ENCODE assay signal across 8 cellular contexts in genomic region chr13:30421093-30422055, GRCh38. TPM values are rescaled to one million over a fixed set of nuclear protein-coding genes. Genes with fewer than 3 reads are reported as not detected.
DNase-seq lines count a peak whose midpoint lies in the region; ATAC-seq and TF ChIP-seq lines count a peak whose summit lies in the region.

No MANE protein-coding gene starts in this region.

- H4K20me1 ChIP-seq in PC-9 (ENCODE audit: insufficient read depth): no peaks in the 10 kb centered on the region

- no peaks in the 10 kb centered on the region for H3K9me2 ChIP-seq in PC-9 (ENCODE audit: insufficient read depth)

- no peaks in the 10 kb centered on the region for H3K36me3 Mint-ChIP-seq in activated naive CD4-positive, alpha-beta T cell treated with anti-CD3 and anti-CD28 coated beads, Interleukin-2, amount 50 U/mL, for 72 hours
- no peaks in the 10 kb centered on the region for H3K36me3 Mint-ChIP-seq in neural crest cell (ENCODE audit: low read depth)

- TF ChIP-seq CTCF in A673 (conservative IDR thresholded peaks at IDR 0.05; ENCODE audit: low read depth, low read length): no peak
- TF ChIP-seq CTCF in PC-9 (conservative IDR thresholded peaks at IDR 0.05): no peak
- TF ChIP-seq CTCF in neural crest cell (conservative IDR thresholded peaks at IDR 0.05): no peak
- no peak for TF ChIP-seq CTCF in upper lobe of right lung (IDR thresholded peaks at IDR 0.05)

- H3K4me1 Mint-ChIP-seq in neural crest cell: peaks cover 13% of the 10 kb centered on the region

- H3K36me3 ChIP-seq in A673 (ENCODE audit: insufficient read depth, low read length, poor library complexity, severe bottlenecking) (no peaks in the 10 kb centered on the region), PC-9 (ENCODE audit: low read depth) (no peaks in the 10 kb centered on the region), upper lobe of right lung (no peaks in the 10 kb centered on the region)

- H3K4me3 Mint-ChIP-seq in neural crest cell: peak overlapping the region; percentile 88

- H3K79me2 ChIP-seq in PC-9 (ENCODE audit: low read depth): no peaks in the 10 kb centered on the region

- CTCF ChIA-PET in A673 (lab: Charles Lee) (no interaction called here), PC-9 (lab: Charles Lee) (interaction anchor here (0.7 kb wide), 1 partner anchor 160 kb away, joined by 6 read pairs; no protein-coding TSS in a partner anchor)

- H3K27ac ChIP-seq in A673 (ENCODE audit: low read depth, low read length, poor library complexity, severe bottlenecking) (peak overlapping the region; percentile 94), PC-9 (peak overlapping the region; percentile 57), upper lobe of right lung (peak overlapping the region; percentile 87)

- H3K9me3 Mint-ChIP-seq in activated naive CD4-positive, alpha-beta T cell treated with anti-CD3 and anti-CD28 coated beads, Interleukin-2, amount 50 U/mL, for 72 hours: no peaks in the 10 kb centered on the region
- no peaks in the 10 kb centered on the region for H3K9me3 Mint-ChIP-seq in neural crest cell

- POLR2A ChIA-PET in A673 (lab: Charles Lee; ENCODE audit: low non-redundant PET) (interaction anchor here (0.8 to 0.9 kb wide), 2 partner anchors 48 to 115 kb away, joined by 3 read pairs; no protein-coding TSS in a partner anchor), PC-9 (lab: Charles Lee; ENCODE audit: unreplicated experiment) (interaction anchor here (0.6 to 0.7 kb wide), 5 partner anchors 59 to 289 kb away, joined by 3 to 10 read pairs (median 4); no protein-coding TSS in a partner anchor)

- H3K9me3 ChIP-seq in A673 (ENCODE audit: low read depth, low read length, poor library complexity, severe bottlenecking) (no peaks in the 10 kb centered on the region), PC-9 (ENCODE audit: insufficient read depth, low read depth) (no peaks in the 10 kb centered on the region), upper lobe of right lung (no peaks in the 10 kb centered on the region)

- H3F3A ChIP-seq in PC-9 (ENCODE audit: insufficient read depth, low read depth): peaks cover 6% of the 10 kb centered on the region; the same call in 1 of the 2 replicates

- no peaks in the 10 kb centered on the region for H3K27me3 ChIP-seq in A673 (replicated peaks; ENCODE audit: insufficient read depth, low read depth, low read length, poor library complexity)
- H3K27me3 ChIP-seq in PC-9 (ENCODE audit: insufficient read depth, low read depth): no peaks in the 10 kb centered on the region
- no peaks in the 10 kb centered on the region for H3K27me3 ChIP-seq in upper lobe of right lung

- H3K4me1 ChIP-seq in A673 (ENCODE audit: insufficient read depth, low read length, poor library complexity, severe bottlenecking) (peaks cover 31% of the 10 kb centered on the region), PC-9 (replicated peaks; ENCODE audit: insufficient read depth) (peaks cover 11% of the 10 kb centered on the region; the same call in 1 of the 2 replicates), upper lobe of right lung (peaks cover 4% of the 10 kb centered on the region)

- H2AFZ ChIP-seq in PC-9: peak overlapping the region; percentile 77

- H3K27ac Mint-ChIP-seq in activated naive CD4-positive, alpha-beta T cell treated with anti-CD3 and anti-CD28 coated beads, Interleukin-2, amount 50 U/mL, for 72 hours: peak overlapping the region in 1 of 2 donors; percentile 29
- no peak overlapping the region for H3K27ac Mint-ChIP-seq in neural crest cell (ENCODE audit: unreplicated experiment)

- ATAC-seq in GM18502 (IDR thresholded peaks at IDR 0.05; ENCODE audit: poor library complexity, unreplicated experiment) (peak; percentile 59), HG03457 (IDR thresholded peaks at IDR 0.05; ENCODE audit: unreplicated experiment) (peak; percentile 38), upper lobe of right lung (peak; percentile 90)
- peak; percentile 46 to 61 for ATAC-seq in activated naive CD4-positive, alpha-beta T cell treated with anti-CD3 and anti-CD28 coated beads, Interleukin-2, amount 50 U/mL, for 72 hours

- intact Hi-C loops in A673 (cut with micrococcal nuclease; ENCODE audit: unreplicated experiment) (loop anchor here (5.0 kb wide), 2 partner anchors 36 to 446 kb away; no protein-coding TSS in a partner anchor), PC-9 (cut with micrococcal nuclease; ENCODE audit: unreplicated experiment) (loop anchor here (1.0 kb wide), 1 partner anchor 196 kb away; the partner anchor contains the start of gene USPL1), upper lobe of right lung (cut with DNase I) (no loop called here)

- peaks cover 30% of the 10 kb centered on the region for H3K27me3 Mint-ChIP-seq in neural crest cell (ENCODE audit: low read depth)

- TSS peak; percentile 79 for BruUV-seq in A673 (replicated peaks; lab: Mats Ljungman, UMichigan)
- TSS peak; percentile 61 for BruUV-seq in PC-9 (replicated peaks; lab: Mats Ljungman, UMichigan)

- H3K4me2 ChIP-seq in PC-9: peak overlapping the region; percentile 90

- DNase-seq in A673 (ENCODE audit: low spot score) (peak; percentile 70), PC-9 (peak; percentile 58 to 75), germinal center (ENCODE audit: low spot score) (peak; percentile 50), neural crest cell (ENCODE audit: low read depth, low spot score) (peak; percentile 51), upper lobe of right lung (peak; percentile 93)
- DNase-seq in activated naive CD4-positive, alpha-beta T cell treated with anti-CD3 and anti-CD28 coated beads, Interleukin-2, amount 50 U/mL, for 72 hours (ENCODE audit: low spot score in 2 of 2): peak in 1 of 2 donors; percentile 28

- H3K4me3 ChIP-seq in A673 (ENCODE audit: low read depth, low read length, poor library complexity, severe bottlenecking) (peak overlapping the region; percentile 64), PC-9 (peak overlapping the region; percentile 66), upper lobe of right lung (peak overlapping the region; percentile 66)

RNA-seq across cellular contexts. Expression of gene UBE2L5, which starts 0.9 kb away (rescaled TPM):
- total RNA-seq in A673 (2021): 0.21 TPM in 1 of 2 replicates, not detected in the other
- total RNA-seq in PC-9 (2021): not detected in 2 replicates
- total RNA-seq in activated naive CD4-positive, alpha-beta T cell treated with anti-CD3 and anti-CD28 coated beads, Interleukin-2, amount 50 U/mL, for 72 hours: under 1 TPM in 1 of 2 donors, not detected in 1; 0.25 TPM
- total RNA-seq in neural crest cell: not detected in 2 replicates
- total RNA-seq in upper lobe of right lung: not detected

RNA-seq across cellular contexts. Expression of gene HMGB1, which starts 44.4 kb away (rescaled TPM):
- 1,533 and 1,602 TPM in 2 replicates for total RNA-seq in A673 (2021)
- 172 and 313 TPM in 2 replicates for total RNA-seq in PC-9 (2021)
- total RNA-seq in activated naive CD4-positive, alpha-beta T cell treated with anti-CD3 and anti-CD28 coated beads, Interleukin-2, amount 50 U/mL, for 72 hours: 100 to 1,000 TPM; 418 to 551 TPM
- total RNA-seq in neural crest cell: 735 and 773 TPM in 2 replicates
- 224 TPM for total RNA-seq in upper lobe of right lung

Comparison
In these comparisons a context has a peak if more than half of its experiments do, and no peak if none do; other contexts are left out.
1. ATAC-seq: peak in every context shown above with its lines; median percentile 90 in upper lobe of right lung; 59 in GM18502; 54 in activated naive CD4-positive, alpha-beta T cell treated with anti-CD3 and anti-CD28 coated beads, Interleukin-2, amount 50 U/mL, for 72 hours; 38 in HG03457.